ENCODE assay signal across 19 cellular contexts in genomic region chr19:45271709-45272108, GRCh38. TPM values are rescaled to one million over a fixed set of nuclear protein-coding genes. Genes with fewer than 3 reads are reported as not detected.
DNase-seq lines count a peak whose midpoint lies in the region; ATAC-seq, FAIRE-seq and TF ChIP-seq lines count a peak whose summit lies in the region.
"Had no signal": no experiment of that assay in that cellular context is flagged by ENCODE, and none has a peak within 500 bp of the region (broad histone marks: within the 10 kb centered on the region; RNA-seq: fewer than 3 reads in every experiment).

No MANE protein-coding gene starts in this region.

- H3K4me3 ChIP-seq in liver (ENCODE audit: low read depth in 1 of 3, low read length in 3 of 3): no peak overlapping the region

- TF ChIP-seq RAD21 in liver (IDR thresholded peaks at IDR 0.05): no peak

- no peaks in the 10 kb centered on the region for H3K9me3 ChIP-seq in liver (ENCODE audit: control insufficient read depth in 4 of 4, low read length in 3 of 4)

- H3K36me3 Mint-ChIP-seq in glutamatergic neuron (ENCODE audit: unreplicated experiment): no peaks in the 10 kb centered on the region

- H3K27ac Mint-ChIP-seq in glutamatergic neuron (ENCODE audit: unreplicated experiment): peak overlapping the region; percentile 55
- H3K27ac Mint-ChIP-seq: CD4-positive, alpha-beta memory T cell; H9; IgD-negative memory B cell had no signal

- H3K27ac ChIP-seq in VCaP: peak overlapping the region; percentile 73; the same call in 1 of the 2 replicates
- no peak overlapping the region for H3K27ac ChIP-seq in liver (ENCODE audit: low read depth in 1 of 2, low read length in 2 of 2)

- no peak for ATAC-seq in GM19467 (IDR thresholded peaks at IDR 0.05; ENCODE audit: unreplicated experiment)

- H3K36me3 ChIP-seq in liver (ENCODE audit: control insufficient read depth in 4 of 4, insufficient read depth in 3 of 4, low read depth in 1 of 4, low read length in 3 of 4): peaks cover 0 to 18% (median 9%) of the 10 kb centered on the region in 4 donors

- no peak overlapping the region for H3K9ac ChIP-seq in liver (ENCODE audit: low read depth in 1 of 2, low read length in 2 of 2)

- WGBS in liver: 67% methylated on average over 8 of the region's 8 CpGs

- H3K27me3 Mint-ChIP-seq in glutamatergic neuron (ENCODE audit: unreplicated experiment): peaks cover 9% of the 10 kb centered on the region
- H3K27me3 Mint-ChIP-seq: CD4-positive, alpha-beta memory T cell; IgD-negative memory B cell had no signal

- FAIRE-seq in GM19239 (lab: Jason Lieb, UNC): no peak
- FAIRE-seq: H1, HTR-8/SVneo had no signal

- TF ChIP-seq CTCF in VCaP (conservative IDR thresholded peaks at IDR 0.05) (no peak), glutamatergic neuron (IDR thresholded peaks at IDR 0.05; ENCODE audit: partially characterized antibody, unreplicated experiment) (no peak), liver (IDR thresholded peaks at IDR 0.05; ENCODE audit: low read depth, low read length, missing input control) (no peak)

- H3K4me3 Mint-ChIP-seq in glutamatergic neuron (ENCODE audit: unreplicated experiment): peak overlapping the region; percentile 20
- H3K4me3 Mint-ChIP-seq: CD14-positive monocyte; CD4-positive, alpha-beta memory T cell; H9; IgD-negative memory B cell had no signal

- DNase-seq in glutamatergic neuron (no peak), NCI-H82 treated with DMSO at 0.1 percent for 48 hours (lab: John Stamatoyannopoulos, UW; ENCODE audit: unreplicated experiment) (no peak), GM19239 (ENCODE audit: insufficient read length, low spot score) (no peak), NCI-H2107 (lab: John Stamatoyannopoulos, UW) (no peak)
- DNase-seq: AML-193; CD4-positive, alpha-beta memory T cell; DMS79 treated with DMSO at 0.1 percent for 48 hours; GF-D8; H9; KG1 had no signal

- peaks cover 13% of the 10 kb centered on the region for H3K9me3 Mint-ChIP-seq in glutamatergic neuron (ENCODE audit: unreplicated experiment)
- H3K9me3 Mint-ChIP-seq: CD14-positive monocyte; CD4-positive, alpha-beta memory T cell; H9; IgD-negative memory B cell had no signal

- H3K4me1 Mint-ChIP-seq in glutamatergic neuron (ENCODE audit: low read depth, unreplicated experiment): peaks cover 21% of the 10 kb centered on the region
- H3K4me1 Mint-ChIP-seq: CD14-positive monocyte; CD4-positive, alpha-beta memory T cell; IgD-negative memory B cell had no signal

- H3K27me3 ChIP-seq in liver (ENCODE audit: control insufficient read depth in 4 of 4, insufficient read depth in 4 of 4, low read length in 3 of 4): no peaks in the 10 kb centered on the region

- H3K4me1 ChIP-seq in liver (ENCODE audit: control insufficient read depth in 4 of 4, insufficient read depth in 4 of 4, low read length in 3 of 4): peaks cover 8 to 49% (median 31%) of the 10 kb centered on the region in 4 donors

TF ChIP-seq in liver, 16 proteins besides CTCF, POLR2A, EP300 and RAD21:
- TF ChIP-seq RXRA (IDR thresholded peaks at IDR 0.05) (peak; percentile 26 to 56), EGR1 (IDR thresholded peaks at IDR 0.05; ENCODE audit: low read depth in 2 of 2) (no peak), HNF4A (conservative IDR thresholded peaks at IDR 0.05) (peak; percentile 26 to 49), FOXA2 (IDR thresholded peaks at IDR 0.05) (no peak)

RNA-seq across cellular contexts. Expression of gene MARK4, which starts 20.6 kb away (rescaled TPM):
- 110 TPM for total RNA-seq in glutamatergic neuron (ENCODE audit: unreplicated experiment)
- total RNA-seq in liver: 1 to 10 TPM; 3.5 to 8.6 TPM
- polyA plus RNA-seq in liver: 10 to 100 TPM in 1 of 2 donors, 1 to 10 TPM in 1; 3.5 to 11.1 TPM

RNA-seq across cellular contexts. Expression of gene EXOC3L2, which starts 26.5 kb away (rescaled TPM):
- total RNA-seq in glutamatergic neuron (ENCODE audit: unreplicated experiment): not detected
- total RNA-seq in liver: 1 to 10 TPM; 4.0 to 7.3 TPM
- polyA plus RNA-seq in liver: 1 to 10 TPM; 1.3 to 4.2 TPM
- total RNA-seq: A172; CD4-positive, alpha-beta memory T cell had no signal
- polyA plus RNA-seq: CD14-positive monocyte; CD4-positive, alpha-beta memory T cell; IgD-negative memory B cell had no signal

RNA-seq across cellular contexts. Expression of gene CKM, which starts 51.0 kb away (rescaled TPM):
- total RNA-seq in glutamatergic neuron (ENCODE audit: unreplicated experiment) (0.42 TPM), liver (under 1 TPM; 0.17 to 0.37 TPM)
- under 1 TPM in 1 of 2 donors, not detected in 1; 0.05 TPM for polyA plus RNA-seq in liver
- total RNA-seq: A172; CD4-positive, alpha-beta memory T cell; H1; H9 had no signal
- polyA plus RNA-seq: BJ; CD4-positive, alpha-beta memory T cell; IgD-negative memory B cell had no signal

Comparison
In these comparisons a context has a peak if more than half of its experiments do, and no peak if none do; other contexts are left out.
1. RNA of gene MARK4, which starts 20.6 kb away (total RNA-seq): 110 TPM in glutamatergic neuron (single experiment); 3.5 to 8.6 TPM in liver; every median in the first group is over 10 times any median in the second.